21 cellular contexts compared by ENCODE assay signal in genomic region chr2:82259551-82259950, GRCh38.
"Had no signal": no experiment of that assay in that cellular context is flagged by ENCODE, and none has a peak within 500 bp of the region (broad histone marks: within the 10 kb centered on the region; RNA-seq: fewer than 3 reads in every experiment).

No MANE protein-coding gene starts in this region.

- DNase-seq: IMR-90, Karpas-422, KG1, MM.1S, NCI-H1105 treated with DMSO at 0.1 percent for 48 hours, NCI-H1417 treated with DMSO at 0.1 percent for 48 hours, NCI-H146, NCI-H1694 treated with DMSO at 0.1 percent for 48 hours, NCI-H1930, NCI-H2081, NCI-H2107, NCI-H2227 treated with DMSO at 0.1 percent for 48 hours, NCI-H446 treated with DMSO at 0.1 percent for 48 hours, NCI-H510A treated with DMSO at 0.1 percent for 48 hours, NCI-H526, NCI-H748 treated with DMSO at 0.1 percent for 48 hours, Right ventricle myocardium superior, RPMI8226, SIG-M5 had no signal

- H3K4me3 ChIP-seq: SJSA1, SK-N-MC had no signal

- H3K36me3 ChIP-seq: SJSA1 had no signal

- H3K27me3 ChIP-seq: SJSA1 had no signal

- H3K4me1 ChIP-seq: SJSA1 had no signal

- H3K27ac ChIP-seq: SJSA1, SK-N-MC had no signal
